ENCODE assay signal across 22 cellular contexts in genomic region chr18:58528011-58528367, GRCh38.
A peak's percentile ranks its signal among the peaks of the same experiment; 100 is the strongest.
DNase-seq lines count a peak whose midpoint lies in the region; ATAC-seq and TF ChIP-seq lines count a peak whose summit lies in the region.
"Had no signal": no experiment of that assay in that cellular context is flagged by ENCODE, and none has a peak within 500 bp of the region (broad histone marks: within the 10 kb centered on the region; RNA-seq: fewer than 3 reads in every experiment).

No MANE protein-coding gene starts in this region.

- no peaks in the 10 kb centered on the region for H3K36me3 ChIP-seq in vagina
- H3K36me3 ChIP-seq: breast epithelium, esophagus squamous epithelium, neutrophil, Peyer's patch had no signal

- ATAC-seq in HG02610 (IDR thresholded peaks at IDR 0.05; ENCODE audit: unreplicated experiment), result no peak

- no peak for TF ChIP-seq CTCF in fibroblast of mammary gland (conservative IDR thresholded peaks at IDR 0.05; ENCODE audit: control insufficient read depth, insufficient read depth, low read depth, low read length)
- TF ChIP-seq CTCF in progenitor cell of endocrine pancreas (IDR thresholded peaks at IDR 0.05; ENCODE audit: unreplicated experiment), result no peak
- TF ChIP-seq CTCF in vagina (IDR thresholded peaks at IDR 0.05), result no peak

- H3K4me3 Mint-ChIP-seq in progenitor cell of endocrine pancreas (ENCODE audit: low read depth), result no peak overlapping the region
- H3K4me3 Mint-ChIP-seq: H9 had no signal

- intact Hi-C loops in vagina (cut with DNase I), result no loop called here

- no peaks in the 10 kb centered on the region for H3K36me3 Mint-ChIP-seq in progenitor cell of endocrine pancreas (ENCODE audit: insufficient read depth)

- H3K27ac ChIP-seq in vagina, result no peak overlapping the region
- H3K27ac ChIP-seq: breast epithelium, esophagus squamous epithelium, neutrophil, skin epidermis had no signal

- TF ChIP-seq POLR2A in vagina (IDR thresholded peaks at IDR 0.05), result no peak

- peaks cover 11% of the 10 kb centered on the region for H3K4me1 Mint-ChIP-seq in progenitor cell of endocrine pancreas (ENCODE audit: low read depth)

- H3K27ac Mint-ChIP-seq in progenitor cell of endocrine pancreas, result peak overlapping the region; percentile 13
- H3K27ac Mint-ChIP-seq: H9 had no signal

- no peaks in the 10 kb centered on the region for H3K27me3 ChIP-seq in vagina
- H3K27me3 ChIP-seq: breast epithelium, esophagus squamous epithelium, Peyer's patch had no signal

- H3K4me3 ChIP-seq in fibroblast of mammary gland (ENCODE audit: control insufficient read depth, low read depth, low read length) (no peak overlapping the region), vagina (no peak overlapping the region)
- H3K4me3 ChIP-seq: breast epithelium, esophagus squamous epithelium, Peyer's patch, skin epidermis had no signal

- H3K9me3 ChIP-seq in vagina, result no peaks in the 10 kb centered on the region
- H3K9me3 ChIP-seq: breast epithelium, esophagus squamous epithelium, neutrophil, Peyer's patch had no signal

- H3K4me1 ChIP-seq in vagina, result no peaks in the 10 kb centered on the region
- H3K4me1 ChIP-seq: breast epithelium had no signal

- H3K9me3 Mint-ChIP-seq in progenitor cell of endocrine pancreas (ENCODE audit: low read depth), result no peaks in the 10 kb centered on the region

- peak; percentile 17 for DNase-seq in NCI-H2171 treated with DMSO at 0.1 percent for 48 hours (lab: John Stamatoyannopoulos, UW)
- no peak for DNase-seq in NCI-H2171 (lab: John Stamatoyannopoulos, UW)
- DNase-seq in NCI-H69 (lab: John Stamatoyannopoulos, UW), result peak; percentile 40
- DNase-seq in fibroblast of mammary gland (ENCODE audit: low read depth), result peak; percentile 83
- no peak for DNase-seq in progenitor cell of endocrine pancreas (ENCODE audit: low spot score, unreplicated experiment)
- DNase-seq in NOMO-1 treated with DMSO at 0.1 percent for 48 hours (lab: John Stamatoyannopoulos, UW; ENCODE audit: unreplicated experiment), result no peak
- no peak for DNase-seq in vagina (ENCODE audit: extremely low spot score in 2 of 2)
- DNase-seq: activated CD4-positive, alpha-beta T cell treated with anti-CD3 and anti-CD28 coated beads for 1 hour; activated gamma-delta T cell; cortex of kidney; esophagus squamous epithelium; H9; left colon; NCI-H1048; NCI-H2029; Peyer's patch; stimulated activated CD4-positive, alpha-beta T cell treated with anti-CD3 and anti-CD28 coated beads, Interleukin-2, amount 100 ng/mL, for 24 hours; T-helper 1 cell had no signal

- peaks cover 11% of the 10 kb centered on the region for H3K27me3 Mint-ChIP-seq in progenitor cell of endocrine pancreas

Comparison
In these comparisons a context has a peak if more than half of its experiments do, and no peak if none do; other contexts are left out.
1. DNase-seq: peak in NCI-H2171 treated with DMSO at 0.1 percent for 48 hours (single experiment), NCI-H69 (single experiment) and fibroblast of mammary gland (single experiment); none in NCI-H2171 (single experiment), progenitor cell of endocrine pancreas (single experiment), NOMO-1 treated with DMSO at 0.1 percent for 48 hours (single experiment) and vagina (0 of 2).